6 cellular contexts compared by ENCODE assay signal in genomic region chr12:53230971-53231858, GRCh38. TPM values are rescaled to one million over a fixed set of nuclear protein-coding genes. Genes with fewer than 3 reads are reported as not detected.
A peak's percentile ranks its signal among the peaks of the same experiment; 100 is the strongest.
DNase-seq lines count a peak whose midpoint lies in the region; ATAC-seq, FAIRE-seq and TF ChIP-seq lines count a peak whose summit lies in the region.

No MANE protein-coding gene starts in this region.

- DNase-seq in GM12878 (ENCODE audit: low read depth, low spot score), result no peak
- DNase-seq in naive thymus-derived CD4-positive, alpha-beta T cell, result no peak
- DNase-seq in kidney glomerular epithelial cell (lab: John Stamatoyannopoulos, UW), result no peak
- no peak for DNase-seq in activated CD4-positive, CD25-positive, alpha-beta regulatory T cell treated with anti-CD3 and anti-CD28 coated beads, Interleukin-2, amount 50 U/mL, for 72 hours

- no peaks in the 10 kb centered on the region for H3K9me3 Mint-ChIP-seq in naive thymus-derived CD4-positive, alpha-beta T cell

- no peaks in the 10 kb centered on the region for H4K20me1 ChIP-seq in GM12878 (ENCODE audit: control insufficient read depth, insufficient read depth)

- H3K79me2 ChIP-seq in GM12878 (ENCODE audit: control insufficient read depth, insufficient read depth, low read length), result no peaks in the 10 kb centered on the region

- FAIRE-seq in GM12878 (lab: Jason Lieb, UNC), result no peak

- in situ Hi-C loops in GM12878 (cut with MboI), result no loop called here

- no TSS peak for BruUV-seq in GM12878 (replicated peaks; lab: Mats Ljungman, UMichigan)

- H3K4me1 Mint-ChIP-seq in naive thymus-derived CD4-positive, alpha-beta T cell, result peaks cover 33 to 74% (median 66%) of the 10 kb centered on the region in 7 donors

- peak overlapping the region; percentile 48 to 95 (median 67) for H3K4me3 Mint-ChIP-seq in naive thymus-derived CD4-positive, alpha-beta T cell

- 61% methylated on average over 19 of the region's 19 CpGs for WGBS in GM12878 (ENCODE audit: insufficient coverage, insufficient replicate concordance, low lambda C conversion rate, missing lambda C conversion rate)

- H3K36me3 ChIP-seq in ES-I3 (ENCODE audit: insufficient read depth, low read length), result no peaks in the 10 kb centered on the region
- no peaks in the 10 kb centered on the region for H3K36me3 ChIP-seq in GM12878 (ENCODE audit: control insufficient read depth in 2 of 2, insufficient read depth in 2 of 2, low read length in 1 of 2)
- no peaks in the 10 kb centered on the region for H3K36me3 ChIP-seq in naive thymus-derived CD4-positive, alpha-beta T cell (ENCODE audit: control insufficient read depth in 2 of 3, insufficient read depth in 3 of 3, low read length in 3 of 3)

- no peak for ATAC-seq in GM12878
- no peak for ATAC-seq in naive thymus-derived CD4-positive, alpha-beta T cell
- ATAC-seq in HG02973 (IDR thresholded peaks at IDR 0.05; ENCODE audit: unreplicated experiment), result no peak

- H3K27ac ChIP-seq in GM12878 (ENCODE audit: control insufficient read depth, insufficient read depth), result no peak overlapping the region
- peak overlapping the region; percentile 56 for H3K27ac ChIP-seq in naive thymus-derived CD4-positive, alpha-beta T cell (ENCODE audit: low read depth, low read length)

- intact Hi-C loops in GM12878 (cut with micrococcal nuclease; ENCODE audit: unreplicated experiment), result no loop called here
- intact Hi-C loops in naive thymus-derived CD4-positive, alpha-beta T cell (cut with micrococcal nuclease), result no loop called here

- TF ChIP-seq RAD21 in GM12878 (IDR thresholded peaks at IDR 0.05; ENCODE audit: insufficient read depth, low read depth, low read length), result no peak

- H3K4me1 ChIP-seq in ES-I3 (ENCODE audit: insufficient read depth, low read length) (peaks cover 21% of the 10 kb centered on the region), GM12878 (ENCODE audit: control insufficient read depth, insufficient read depth, low read length) (peaks cover 18% of the 10 kb centered on the region)
- H3K4me1 ChIP-seq in naive thymus-derived CD4-positive, alpha-beta T cell (ENCODE audit: control insufficient read depth in 2 of 2, insufficient read depth in 2 of 2, low read length in 2 of 2), result peaks cover 32% of the 10 kb centered on the region in 2 donors

- H2AFZ ChIP-seq in GM12878 (ENCODE audit: control insufficient read depth, low read depth, low read length), result peak overlapping the region; percentile 47; the same call in 1 of the 2 replicates

- CTCF ChIA-PET in GM12878 (lab: Yijun Ruan, JAX), result no interaction called here
- CTCF ChIA-PET in naive thymus-derived CD4-positive, alpha-beta T cell (lab: Charles Lee), result no interaction called here

- no peak for TF ChIP-seq EP300 in GM12878 (IDR thresholded peaks at IDR 0.05; ENCODE audit: borderline replicate concordance in 1 of 2, control insufficient read depth in 1 of 2, low read depth in 2 of 2, low read length in 2 of 2)

- RAD21 ChIA-PET in GM12878 (lab: Charles Lee; ENCODE audit: unreplicated experiment), result no interaction called here

- peak overlapping the region; percentile 43 for H3K4me3 ChIP-seq in GM12878
- peak overlapping the region; percentile 52 for H3K4me3 ChIP-seq in naive thymus-derived CD4-positive, alpha-beta T cell (ENCODE audit: low read length)

- peaks cover 0 to 6% of the 10 kb centered on the region in 2 experiments; a peak in 2 of 4 replicates for H3K27me3 ChIP-seq in GM12878 (replicated peaks in 1 of 2; ENCODE audit: control insufficient read depth in 2 of 2, insufficient read depth in 2 of 2, low read length in 1 of 2)
- H3K27me3 ChIP-seq in naive thymus-derived CD4-positive, alpha-beta T cell (ENCODE audit: control insufficient read depth in 2 of 2, insufficient read depth in 2 of 2, low read length in 2 of 2), result no peaks in the 10 kb centered on the region

- H3K27me3 Mint-ChIP-seq in naive thymus-derived CD4-positive, alpha-beta T cell, result no peaks in the 10 kb centered on the region

- TF ChIP-seq POLR2A in GM12878 (IDR thresholded peaks at IDR 0.05; ENCODE audit: low read depth, low read length), result no peak

- POLR2A ChIA-PET in GM12878 (lab: Charles Lee), result no interaction called here
- POLR2A ChIA-PET in naive thymus-derived CD4-positive, alpha-beta T cell (lab: Charles Lee), result interaction anchor here (0.9 kb wide), 2 partner anchors 11 to 17 kb away, joined by 3 to 4 read pairs; no protein-coding TSS in a partner anchor

- peak overlapping the region; percentile 72 for H3K4me2 ChIP-seq in GM12878 (ENCODE audit: control insufficient read depth, insufficient read depth)

- no peak for TF ChIP-seq CTCF in GM12878 (IDR thresholded peaks at IDR 0.05 in 2 of 3, conservative IDR thresholded peaks at IDR 0.05 in 1 of 3; ENCODE audit: control insufficient read depth in 2 of 3, extremely low read depth in 1 of 3, insufficient read depth in 1 of 3, low read depth in 3 of 3, low read length in 3 of 3)

- SMC1A ChIA-PET in GM12878 (lab: Charles Lee; ENCODE audit: uncharacterized antibody, unreplicated experiment), result interaction anchor here (0.7 kb wide), 1 partner anchor 277 kb away, joined by 3 read pairs; no protein-coding TSS in a partner anchor

- no peaks in the 10 kb centered on the region for H3K9me3 ChIP-seq in ES-I3 (ENCODE audit: control insufficient read depth, insufficient read depth, low read length)
- H3K9me3 ChIP-seq in GM12878 (replicated peaks; ENCODE audit: control insufficient read depth, insufficient read depth, low read length), result no peaks in the 10 kb centered on the region
- no peaks in the 10 kb centered on the region for H3K9me3 ChIP-seq in naive thymus-derived CD4-positive, alpha-beta T cell (ENCODE audit: control insufficient read depth in 2 of 3, low read length in 3 of 3)

- peaks cover 0 to 9% (median 0%) of the 10 kb centered on the region in 5 donors for H3K36me3 Mint-ChIP-seq in naive thymus-derived CD4-positive, alpha-beta T cell

- peak overlapping the region; percentile 24 to 79 (median 69) for H3K27ac Mint-ChIP-seq in naive thymus-derived CD4-positive, alpha-beta T cell

- peak overlapping the region; percentile 52 for H3K9ac ChIP-seq in ES-I3 (ENCODE audit: low read depth, low read length)
- no peak overlapping the region for H3K9ac ChIP-seq in GM12878 (ENCODE audit: control insufficient read depth, insufficient read depth, low read length)

RNA-seq across cellular contexts. Expression of gene RARG, which starts 0.8 kb away (rescaled TPM):
- total RNA-seq in GM12878 (2013; cell fraction: nucleolus; rRNA removed), result 12.2 and 13.4 TPM in 2 replicates
- total RNA-seq in GM12878 (2014; rRNA removed), result 3.4 and 4.0 TPM in 2 replicates
- total RNA-seq in GM12878 (2014; rRNA removed; fragmentation: Illumina TruSeq; extraction: Trizol), result 3.0 and 3.9 TPM in 2 replicates
- 7.3 and 8.7 TPM in 2 replicates for total RNA-seq in GM12878 (2021)
- polyA plus RNA-seq in GM12878 (2011; ENCODE audit: low read depth), result 0.72 TPM
- 4.5 and 8.1 TPM in 2 replicates for polyA plus RNA-seq in GM12878 (2011; rRNA removed)
- polyA plus RNA-seq in GM12878 (2011; cell fraction: cytosol; rRNA removed), result 9.2 and 13.2 TPM in 2 replicates
- polyA plus RNA-seq in GM12878 (2011; cell fraction: nucleus; rRNA removed), result 34.2 and 38.3 TPM in 2 replicates
- polyA plus RNA-seq in GM12878 (2012), result 2.5 and 2.9 TPM in 2 replicates
- polyA plus RNA-seq in GM12878 (2014; fragmentation: Illumina TruSeq; extraction: Trizol), result 2.6 and 4.2 TPM in 2 replicates
- polyA plus RNA-seq in GM12878 (2014; fragmentation: Nextera tagmentation; extraction: Ambion mirVana), result under 1 TPM; 0.27 to 0.60 TPM
- 7.2 and 8.0 TPM in 2 replicates for polyA plus RNA-seq in GM12878 (2014; rRNA removed)
- polyA plus RNA-seq in GM12878 (2016; fragmentation: Nextera tagmentation; extraction: Ambion mirVana), result 1 to 10 TPM; 3.8 to 6.0 TPM
- polyA minus RNA-seq in GM12878 (2011; rRNA and poly(A)+ RNA removed), result 12.3 and 13.9 TPM in 2 replicates
- 7.5 and 8.3 TPM in 2 replicates for polyA minus RNA-seq in GM12878 (2011; cell fraction: cytosol; rRNA and poly(A)+ RNA removed)
- polyA minus RNA-seq in GM12878 (2011; cell fraction: nucleus; rRNA and poly(A)+ RNA removed), result 9.1 and 18.5 TPM in 2 replicates
- total RNA-seq in naive thymus-derived CD4-positive, alpha-beta T cell, result 10 to 100 TPM; 22.4 to 73.1 (median 57.4) TPM
- polyA plus RNA-seq in naive thymus-derived CD4-positive, alpha-beta T cell, result 10 to 100 TPM in 1 of 2 donors, 1 to 10 TPM in 1; 6.4 to 17.2 TPM

RNA-seq across cellular contexts. Expression of gene ITGB7, which starts 24.2 kb away (rescaled TPM):
- total RNA-seq in GM12878 (2013; cell fraction: nucleolus; rRNA removed), result 215 and 221 TPM in 2 replicates
- total RNA-seq in GM12878 (2014; rRNA removed) (366 and 425 TPM in 2 replicates), GM12878 (2014; rRNA removed; fragmentation: Illumina TruSeq; extraction: Trizol) (158 and 166 TPM in 2 replicates), GM12878 (2021) (459 and 487 TPM in 2 replicates)
- 81.6 TPM for polyA plus RNA-seq in GM12878 (2011; ENCODE audit: low read depth)
- polyA plus RNA-seq in GM12878 (2011; rRNA removed) (130 and 234 TPM in 2 replicates), GM12878 (2014; fragmentation: Illumina TruSeq; extraction: Trizol) (95.4 and 174 TPM in 2 replicates), GM12878 (2014; fragmentation: Nextera tagmentation; extraction: Ambion mirVana) (10 to 100 TPM; 54.5 to 99.5 TPM), GM12878 (2014; rRNA removed) (282 and 333 TPM in 2 replicates), GM12878 (2016; fragmentation: Nextera tagmentation; extraction: Ambion mirVana) (100 to 1,000 TPM; 269 to 332 TPM)
- polyA plus RNA-seq in GM12878 (2011; cell fraction: cytosol; rRNA removed), result 334 and 445 TPM in 2 replicates
- polyA plus RNA-seq in GM12878 (2011; cell fraction: nucleus; rRNA removed), result 940 and 958 TPM in 2 replicates
- 135 and 178 TPM in 2 replicates for polyA plus RNA-seq in GM12878 (2012)
- 281 and 434 TPM in 2 replicates for polyA minus RNA-seq in GM12878 (2011; rRNA and poly(A)+ RNA removed)
- 164 and 179 TPM in 2 replicates for polyA minus RNA-seq in GM12878 (2011; cell fraction: cytosol; rRNA and poly(A)+ RNA removed)
- polyA minus RNA-seq in GM12878 (2011; cell fraction: nucleus; rRNA and poly(A)+ RNA removed), result 164 and 235 TPM in 2 replicates
- total RNA-seq in naive thymus-derived CD4-positive, alpha-beta T cell, result 100 to 1,000 TPM; 208 to 760 (median 408) TPM
- polyA plus RNA-seq in naive thymus-derived CD4-positive, alpha-beta T cell, result 100 to 1,000 TPM; 191 to 205 TPM

RNA-seq across cellular contexts. Expression of gene ESPL1, which starts 36.9 kb away (rescaled TPM):
- total RNA-seq in GM12878 (2013; cell fraction: nucleolus; rRNA removed), result 49.7 and 52.5 TPM in 2 replicates
- total RNA-seq in GM12878 (2014; rRNA removed) (28.4 and 28.5 TPM in 2 replicates), GM12878 (2014; rRNA removed; fragmentation: Illumina TruSeq; extraction: Trizol) (17.9 and 20.1 TPM in 2 replicates), GM12878 (2021) (54.4 and 61.9 TPM in 2 replicates)
- polyA plus RNA-seq in GM12878 (2011; ENCODE audit: low read depth), result 7.2 TPM
- polyA plus RNA-seq in GM12878 (2011; rRNA removed) (14.4 and 19.3 TPM in 2 replicates), GM12878 (2014; fragmentation: Illumina TruSeq; extraction: Trizol) (19.0 and 28.6 TPM in 2 replicates), GM12878 (2014; fragmentation: Nextera tagmentation; extraction: Ambion mirVana) (1 to 10 TPM; 2.1 to 2.2 TPM), GM12878 (2014; rRNA removed) (30.8 and 31.4 TPM in 2 replicates), GM12878 (2016; fragmentation: Nextera tagmentation; extraction: Ambion mirVana) (10 to 100 TPM; 21.1 to 21.2 TPM)
- 23.7 and 26.8 TPM in 2 replicates for polyA plus RNA-seq in GM12878 (2011; cell fraction: cytosol; rRNA removed)
- polyA plus RNA-seq in GM12878 (2011; cell fraction: nucleus; rRNA removed), result 110 and 113 TPM in 2 replicates
- 13.9 and 14.4 TPM in 2 replicates for polyA plus RNA-seq in GM12878 (2012)
- polyA minus RNA-seq in GM12878 (2011; rRNA and poly(A)+ RNA removed), result 36.4 and 41.1 TPM in 2 replicates
- 8.6 and 10.9 TPM in 2 replicates for polyA minus RNA-seq in GM12878 (2011; cell fraction: cytosol; rRNA and poly(A)+ RNA removed)
- 33.7 and 47.5 TPM in 2 replicates for polyA minus RNA-seq in GM12878 (2011; cell fraction: nucleus; rRNA and poly(A)+ RNA removed)
- total RNA-seq in naive thymus-derived CD4-positive, alpha-beta T cell, result 10 to 100 TPM in 1 of 5 experiments, 1 to 10 TPM in 2, under 1 TPM in 2; 0.08 to 65.4 (median 1.1) TPM
- polyA plus RNA-seq in naive thymus-derived CD4-positive, alpha-beta T cell, result not detected

RNA-seq across cellular contexts. Expression of gene CSAD, which starts 50.5 kb away (rescaled TPM):
- 35.3 and 40.5 TPM in 2 replicates for total RNA-seq in GM12878 (2013; cell fraction: nucleolus; rRNA removed)
- total RNA-seq in GM12878 (2014; rRNA removed) (7.0 and 12.5 TPM in 2 replicates), GM12878 (2014; rRNA removed; fragmentation: Illumina TruSeq; extraction: Trizol) (5.4 and 6.7 TPM in 2 replicates), GM12878 (2021) (6.1 and 9.3 TPM in 2 replicates)
- polyA plus RNA-seq in GM12878 (2011; ENCODE audit: low read depth), result 9.2 TPM
- polyA plus RNA-seq in GM12878 (2011; rRNA removed) (14.4 and 19.1 TPM in 2 replicates), GM12878 (2014; fragmentation: Illumina TruSeq; extraction: Trizol) (12.3 and 12.7 TPM in 2 replicates), GM12878 (2014; fragmentation: Nextera tagmentation; extraction: Ambion mirVana) (1 to 10 TPM; 1.2 to 2.0 TPM), GM12878 (2014; rRNA removed) (20.0 and 20.4 TPM in 2 replicates), GM12878 (2016; fragmentation: Nextera tagmentation; extraction: Ambion mirVana) (1 to 10 TPM; 1.1 to 2.4 TPM)
- polyA plus RNA-seq in GM12878 (2011; cell fraction: cytosol; rRNA removed), result 14.6 and 22.7 TPM in 2 replicates
- 73.6 and 82.3 TPM in 2 replicates for polyA plus RNA-seq in GM12878 (2011; cell fraction: nucleus; rRNA removed)
- 13.3 and 15.1 TPM in 2 replicates for polyA plus RNA-seq in GM12878 (2012)
- 13.1 and 15.2 TPM in 2 replicates for polyA minus RNA-seq in GM12878 (2011; rRNA and poly(A)+ RNA removed)
- 4.9 and 6.8 TPM in 2 replicates for polyA minus RNA-seq in GM12878 (2011; cell fraction: cytosol; rRNA and poly(A)+ RNA removed)
- 11.6 and 18.4 TPM in 2 replicates for polyA minus RNA-seq in GM12878 (2011; cell fraction: nucleus; rRNA and poly(A)+ RNA removed)
- 10 to 100 TPM; 34.1 to 76.3 (median 69.1) TPM for total RNA-seq in naive thymus-derived CD4-positive, alpha-beta T cell
- 1 to 10 TPM; 1.3 to 2.1 TPM for polyA plus RNA-seq in naive thymus-derived CD4-positive, alpha-beta T cell

RNA-seq across cellular contexts. Expression of gene ZNF740, which starts 50.7 kb away (rescaled TPM):
- total RNA-seq in GM12878 (2013; cell fraction: nucleolus; rRNA removed), result 112 and 115 TPM in 2 replicates
- total RNA-seq in GM12878 (2014; rRNA removed) (11.6 and 12.6 TPM in 2 replicates), GM12878 (2014; rRNA removed; fragmentation: Illumina TruSeq; extraction: Trizol) (9.9 and 11.8 TPM in 2 replicates), GM12878 (2021) (29.0 and 33.6 TPM in 2 replicates)
- polyA plus RNA-seq in GM12878 (2011; ENCODE audit: low read depth), result 10.5 TPM
- polyA plus RNA-seq in GM12878 (2011; rRNA removed) (29.5 and 30.9 TPM in 2 replicates), GM12878 (2014; fragmentation: Illumina TruSeq; extraction: Trizol) (14.2 and 21.6 TPM in 2 replicates), GM12878 (2014; fragmentation: Nextera tagmentation; extraction: Ambion mirVana) (1 to 10 TPM; 1.4 to 1.8 TPM), GM12878 (2014; rRNA removed) (12.9 and 19.1 TPM in 2 replicates), GM12878 (2016; fragmentation: Nextera tagmentation; extraction: Ambion mirVana) (1 to 10 TPM; 4.1 to 5.6 TPM)
- polyA plus RNA-seq in GM12878 (2011; cell fraction: cytosol; rRNA removed), result 17.7 and 18.8 TPM in 2 replicates
- 63.5 and 111 TPM in 2 replicates for polyA plus RNA-seq in GM12878 (2011; cell fraction: nucleus; rRNA removed)
- polyA plus RNA-seq in GM12878 (2012), result 14.3 and 14.7 TPM in 2 replicates
- 29.5 and 32.2 TPM in 2 replicates for polyA minus RNA-seq in GM12878 (2011; rRNA and poly(A)+ RNA removed)
- 7.1 and 7.5 TPM in 2 replicates for polyA minus RNA-seq in GM12878 (2011; cell fraction: cytosol; rRNA and poly(A)+ RNA removed)
- polyA minus RNA-seq in GM12878 (2011; cell fraction: nucleus; rRNA and poly(A)+ RNA removed), result 57.9 and 58.6 TPM in 2 replicates
- total RNA-seq in naive thymus-derived CD4-positive, alpha-beta T cell, result 100 to 1,000 TPM in 2 of 5 experiments, 10 to 100 TPM in 3; 37.2 to 135 (median 49.5) TPM
- 1 to 10 TPM; 3.6 to 3.8 TPM for polyA plus RNA-seq in naive thymus-derived CD4-positive, alpha-beta T cell
